ENCODE assay signal across 28 cellular contexts in the genomic region with DNA sequence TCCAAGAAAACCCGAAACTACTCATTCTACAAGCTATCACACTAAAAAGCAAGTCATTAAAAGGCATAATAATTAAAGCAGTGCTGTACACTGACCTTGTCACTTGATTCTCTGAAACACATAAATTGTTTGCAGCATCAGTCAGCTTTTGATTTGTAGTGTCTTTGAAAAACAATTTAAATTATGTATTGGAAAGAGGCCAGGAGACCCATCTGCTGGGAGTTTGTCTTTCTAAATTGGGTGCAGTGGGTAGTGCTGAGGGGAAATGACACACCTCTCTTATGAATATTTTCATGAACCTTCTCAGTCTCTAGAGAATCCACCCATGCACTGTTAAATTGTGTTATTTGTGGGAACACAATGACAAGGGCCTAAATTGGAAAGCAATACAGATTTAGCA.
DNase-seq lines count a peak whose midpoint lies in the region; ATAC-seq and TF ChIP-seq lines count a peak whose summit lies in the region.
"Had no signal": no experiment of that assay in that cellular context is flagged by ENCODE, and none has a peak within 500 bp of the region (broad histone marks: within the 10 kb centered on the region; RNA-seq: fewer than 3 reads in every experiment).

No MANE protein-coding gene starts in this region.

- no peaks in the 10 kb centered on the region for H3K27me3 ChIP-seq in BE2C
- no peaks in the 10 kb centered on the region for H3K27me3 ChIP-seq in GM23248 (replicated peaks; ENCODE audit: insufficient read depth)
- H3K27me3 ChIP-seq: testis, vagina had no signal

- H3K9ac ChIP-seq in GM23248: no peak overlapping the region

- H3K36me3 Mint-ChIP-seq in glutamatergic neuron (ENCODE audit: unreplicated experiment): no peaks in the 10 kb centered on the region
- no peaks in the 10 kb centered on the region for H3K36me3 Mint-ChIP-seq in activated CD8-positive, alpha-beta memory T cell treated with anti-CD3 and anti-CD28 coated beads, Interleukin-2, amount 10 ng/mL, durations not matched to agents 7 days and 5 days
- H3K36me3 Mint-ChIP-seq: activated naive CD8-positive, alpha-beta T cell treated with anti-CD3 and anti-CD28 coated beads for 36 hours; CD4-positive, CD25-positive, alpha-beta regulatory T cell; stimulated activated effector memory CD8-positive, alpha-beta T cell treated with anti-CD3 and anti-CD28 coated beads, Interleukin-12 subunit alpha, Interleukin-12 subunit beta, amount 100 ng/mL, for 72 hours had no signal

- no peak overlapping the region for H3K27ac ChIP-seq in GM23248
- H3K27ac ChIP-seq: testis, vagina, WERI-Rb-1 had no signal

- H3K9me3 ChIP-seq in BE2C (no peaks in the 10 kb centered on the region), GM23248 (ENCODE audit: low read depth) (no peaks in the 10 kb centered on the region)
- H3K9me3 ChIP-seq: testis, vagina had no signal

- H3K27me3 Mint-ChIP-seq in glutamatergic neuron (ENCODE audit: unreplicated experiment): peaks cover 11% of the 10 kb centered on the region
- H3K27me3 Mint-ChIP-seq in activated CD8-positive, alpha-beta memory T cell treated with anti-CD3 and anti-CD28 coated beads, Interleukin-2, amount 10 ng/mL, durations not matched to agents 7 days and 5 days: peaks cover 7% of the 10 kb centered on the region
- H3K27me3 Mint-ChIP-seq: activated CD4-positive, alpha-beta T cell treated with anti-CD3 and anti-CD28 coated beads, Interleukin-2, amount 10 ng/mL, durations not matched to agents 7 days and 5 days; CD4-positive, CD25-positive, alpha-beta regulatory T cell; progenitor cell of endocrine pancreas had no signal

- H3K4me1 Mint-ChIP-seq in glutamatergic neuron (ENCODE audit: low read depth, unreplicated experiment): peaks cover 49% of the 10 kb centered on the region
- H3K4me1 Mint-ChIP-seq in activated CD8-positive, alpha-beta memory T cell treated with anti-CD3 and anti-CD28 coated beads, Interleukin-2, amount 10 ng/mL, durations not matched to agents 7 days and 5 days: no peaks in the 10 kb centered on the region
- H3K4me1 Mint-ChIP-seq: activated CD4-positive, alpha-beta T cell treated with anti-CD3 and anti-CD28 coated beads, Interleukin-2, amount 10 ng/mL, durations not matched to agents 7 days and 5 days; activated naive CD8-positive, alpha-beta T cell treated with anti-CD3 and anti-CD28 coated beads for 36 hours; CD4-positive, CD25-positive, alpha-beta regulatory T cell; stimulated activated effector memory CD8-positive, alpha-beta T cell treated with anti-CD3 and anti-CD28 coated beads, Interleukin-12 subunit alpha, Interleukin-12 subunit beta, amount 100 ng/mL, for 72 hours had no signal

- in situ Hi-C loops in GM23248 (cut with MboI): no loop called here

- 87 to 93% methylated on average over 1 of the region's 1 CpG for WGBS in GM23248 (ENCODE audit: low coverage in 1 of 2, low lambda C conversion rate in 2 of 2, missing lambda C conversion rate in 2 of 2), 2 experiments

- H3K4me3 Mint-ChIP-seq in glutamatergic neuron (ENCODE audit: unreplicated experiment): peak overlapping the region; percentile 77
- H3K4me3 Mint-ChIP-seq in activated CD8-positive, alpha-beta memory T cell treated with anti-CD3 and anti-CD28 coated beads, Interleukin-2, amount 10 ng/mL, durations not matched to agents 7 days and 5 days: no peak overlapping the region
- H3K4me3 Mint-ChIP-seq: activated CD4-positive, alpha-beta T cell treated with anti-CD3 and anti-CD28 coated beads, Interleukin-2, amount 10 ng/mL, durations not matched to agents 7 days and 5 days; activated naive CD8-positive, alpha-beta T cell treated with anti-CD3 and anti-CD28 coated beads for 36 hours; CD4-positive, CD25-positive, alpha-beta regulatory T cell; neural crest cell; stimulated activated effector memory CD8-positive, alpha-beta T cell treated with anti-CD3 and anti-CD28 coated beads, Interleukin-12 subunit alpha, Interleukin-12 subunit beta, amount 100 ng/mL, for 72 hours; T-helper 2 cell treated with Interferon-gamma antibody and Interleukin-4, amounts not matched to agents 5 μg/mL and 100 μg/mL, for 36 hours had no signal

- TF ChIP-seq CTCF in BE2C (IDR thresholded peaks at IDR 0.05; ENCODE audit: low read depth, low read length) (no peak), glutamatergic neuron (IDR thresholded peaks at IDR 0.05; ENCODE audit: partially characterized antibody, unreplicated experiment) (no peak)

- no peaks in the 10 kb centered on the region for H3K79me2 ChIP-seq in GM23248 (ENCODE audit: insufficient read depth)

- H4K20me1 ChIP-seq in GM23248 (ENCODE audit: insufficient read depth): no peaks in the 10 kb centered on the region

- H3K36me3 ChIP-seq in BE2C: peaks cover 33% of the 10 kb centered on the region
- no peaks in the 10 kb centered on the region for H3K36me3 ChIP-seq in GM23248 (ENCODE audit: low read depth)
- H3K36me3 ChIP-seq: vagina, WERI-Rb-1 had no signal

- H3K9me3 Mint-ChIP-seq in glutamatergic neuron (ENCODE audit: unreplicated experiment): peaks cover 13% of the 10 kb centered on the region
- no peaks in the 10 kb centered on the region for H3K9me3 Mint-ChIP-seq in activated CD8-positive, alpha-beta memory T cell treated with anti-CD3 and anti-CD28 coated beads, Interleukin-2, amount 10 ng/mL, durations not matched to agents 7 days and 5 days (ENCODE audit: low read depth)
- H3K9me3 Mint-ChIP-seq: activated CD4-positive, alpha-beta T cell treated with anti-CD3 and anti-CD28 coated beads, Interleukin-2, amount 10 ng/mL, durations not matched to agents 7 days and 5 days; activated naive CD8-positive, alpha-beta T cell treated with anti-CD3 and anti-CD28 coated beads for 36 hours; activated T-helper 2 cell treated with anti-CD3 and anti-CD28 coated beads, Interferon-gamma antibody, Interleukin-2, Interleukin-4, amounts not matched to agents 10 μg/mL and 5 μg/mL and 100 μg/mL, durations not matched to agents 14 hours and 24 hours and 36 hours; CD4-positive, CD25-positive, alpha-beta regulatory T cell; neural crest cell; stimulated activated effector memory CD8-positive, alpha-beta T cell treated with anti-CD3 and anti-CD28 coated beads, Interleukin-12 subunit alpha, Interleukin-12 subunit beta, amount 100 ng/mL, for 72 hours; T-helper 2 cell treated with Interferon-gamma antibody and Interleukin-4, amounts not matched to agents 5 μg/mL and 100 μg/mL, for 36 hours had no signal

- peak overlapping the region; percentile 92 for H3K27ac Mint-ChIP-seq in glutamatergic neuron (ENCODE audit: unreplicated experiment)
- H3K27ac Mint-ChIP-seq in activated CD8-positive, alpha-beta memory T cell treated with anti-CD3 and anti-CD28 coated beads, Interleukin-2, amount 10 ng/mL, durations not matched to agents 7 days and 5 days: no peak overlapping the region
- H3K27ac Mint-ChIP-seq: activated CD4-positive, alpha-beta T cell treated with anti-CD3 and anti-CD28 coated beads, Interleukin-2, amount 10 ng/mL, durations not matched to agents 7 days and 5 days; activated naive CD8-positive, alpha-beta T cell treated with anti-CD3 and anti-CD28 coated beads for 36 hours; activated T-helper 2 cell treated with anti-CD3 and anti-CD28 coated beads, Interferon-gamma antibody, Interleukin-2, Interleukin-4, amounts not matched to agents 10 μg/mL and 5 μg/mL and 100 μg/mL, durations not matched to agents 14 hours and 24 hours and 36 hours; CD4-positive, CD25-positive, alpha-beta regulatory T cell; progenitor cell of endocrine pancreas; stimulated activated effector memory CD8-positive, alpha-beta T cell treated with anti-CD3 and anti-CD28 coated beads, Interleukin-12 subunit alpha, Interleukin-12 subunit beta, amount 100 ng/mL, for 72 hours; T-helper 2 cell treated with Interferon-gamma antibody and Interleukin-4, amounts not matched to agents 5 μg/mL and 100 μg/mL, for 36 hours had no signal

- H3K4me1 ChIP-seq in BE2C (peaks cover 38% of the 10 kb centered on the region), GM23248 (ENCODE audit: insufficient read depth) (peaks cover 46% of the 10 kb centered on the region)
- H3K4me1 ChIP-seq: testis, vagina had no signal

- H2AFZ ChIP-seq in GM23248: peak overlapping the region; percentile 3; the same call in 1 of the 2 replicates

- H3K4me3 ChIP-seq in BE2C (ENCODE audit: low read depth, low read length): peak overlapping the region; percentile 43
- H3K4me3 ChIP-seq in GM23248: no peak overlapping the region
- H3K4me3 ChIP-seq: testis, vagina had no signal

- H3K4me2 ChIP-seq in GM23248 (ENCODE audit: unreplicated experiment): peak overlapping the region; percentile 8

- no peak for DNase-seq in BE2C
- no peak for DNase-seq in GM23248
- DNase-seq in NCI-H2171 (lab: John Stamatoyannopoulos, UW): peak; percentile 20
- DNase-seq in glutamatergic neuron: no peak
- DNase-seq in anterior cingulate cortex (lab: John Stamatoyannopoulos, UW): no peak
- DNase-seq in activated CD8-positive, alpha-beta memory T cell treated with anti-CD3 and anti-CD28 coated beads, Interleukin-2, amount 10 ng/mL, durations not matched to agents 7 days and 5 days: no peak
- DNase-seq: ACHN; activated CD4-positive, alpha-beta T cell treated with anti-CD3 and anti-CD28 coated beads, Interleukin-2, amount 10 ng/mL, durations not matched to agents 7 days and 5 days; activated naive CD8-positive, alpha-beta T cell treated with anti-CD3 and anti-CD28 coated beads for 36 hours; CD4-positive, CD25-positive, alpha-beta regulatory T cell; effector memory CD4-positive, alpha-beta T cell; GF-D8; hypothalamus; NCI-H146; NCI-H2227 treated with DMSO at 0.1 percent for 48 hours; stimulated activated CD4-positive, alpha-beta T cell treated with anti-CD3 and anti-CD28 coated beads, Interleukin-1b, Interleukin-23, amount 100 ng/mL, for 48 hours; testis; WERI-Rb-1 had no signal

- ATAC-seq in activated CD8-positive, alpha-beta memory T cell treated with anti-CD3 and anti-CD28 coated beads, Interleukin-2, amount 10 ng/mL, durations not matched to agents 7 days and 5 days: no peak
- ATAC-seq in GM18517 (IDR thresholded peaks at IDR 0.05; ENCODE audit: unreplicated experiment) (no peak), HG03196 (IDR thresholded peaks at IDR 0.05; ENCODE audit: unreplicated experiment) (no peak)
- ATAC-seq: esophagus mucosa; HCT116; stimulated activated effector memory CD8-positive, alpha-beta T cell treated with anti-CD3 and anti-CD28 coated beads, Interleukin-12 subunit alpha, Interleukin-12 subunit beta, amount 100 ng/mL, for 72 hours had no signal

- peaks cover 39% of the 10 kb centered on the region for H3F3A ChIP-seq in GM23248 (ENCODE audit: insufficient read depth)

- no peaks in the 10 kb centered on the region for H3K9me2 ChIP-seq in GM23248 (ENCODE audit: insufficient read depth)

- CTCF ChIA-PET in activated CD8-positive, alpha-beta memory T cell treated with anti-CD3 and anti-CD28 coated beads, Interleukin-2, amount 10 ng/mL, durations not matched to agents 7 days and 5 days (lab: Charles Lee): no interaction called here
